24 cellular contexts compared by ENCODE assay signal in genomic region chr12:19113464-19113863, GRCh38.
"Had no signal": no experiment of that assay in that cellular context is flagged by ENCODE, and none has a peak within 500 bp of the region (broad histone marks: within the 10 kb centered on the region; RNA-seq: fewer than 3 reads in every experiment).

No MANE protein-coding gene starts in this region.

- H3K36me3 ChIP-seq: SJCRH30 had no signal

- H3K9me3 ChIP-seq: SJCRH30 had no signal

- H3K27me3 ChIP-seq: SJCRH30 had no signal

- DNase-seq: Kasumi-1; MM.1S; NCI-H1048; NCI-H1105; NCI-H1417; NCI-H1436 treated with DMSO at 0.1 percent for 48 hours; NCI-H1694; NCI-H187 treated with DMSO at 0.1 percent for 48 hours; NCI-H2081; NCI-H2107; NCI-H2227 treated with DMSO at 0.1 percent for 48 hours; NCI-H526 treated with DMSO at 0.1 percent for 48 hours; NCI-H748 treated with DMSO at 0.1 percent for 48 hours; NK-92 treated with Interleukin-12 subunit alpha and Interleukin-12 subunit beta, amount 100 ng/mL, for 24 hours; PC-3; SHP77; SJCRH30; T-helper 1 cell had no signal

- FAIRE-seq: HTR-8/SVneo had no signal

- H3K4me3 ChIP-seq: SJCRH30 had no signal

- H3K9ac ChIP-seq: KMS-11 had no signal

- H3K4me1 ChIP-seq: SJCRH30 had no signal

- H3K4me2 ChIP-seq: KMS-11 had no signal

- H3K27ac ChIP-seq: HL-60, KMS-11, RWPE1, SJCRH30 had no signal

- ATAC-seq: Panc1, PC-3, SK-N-SH treated with all-trans-retinoic acid at 6 μM for 48 hours had no signal
